Comparison of ENCODE assay signal across 10 cellular contexts in the genomic region with DNA sequence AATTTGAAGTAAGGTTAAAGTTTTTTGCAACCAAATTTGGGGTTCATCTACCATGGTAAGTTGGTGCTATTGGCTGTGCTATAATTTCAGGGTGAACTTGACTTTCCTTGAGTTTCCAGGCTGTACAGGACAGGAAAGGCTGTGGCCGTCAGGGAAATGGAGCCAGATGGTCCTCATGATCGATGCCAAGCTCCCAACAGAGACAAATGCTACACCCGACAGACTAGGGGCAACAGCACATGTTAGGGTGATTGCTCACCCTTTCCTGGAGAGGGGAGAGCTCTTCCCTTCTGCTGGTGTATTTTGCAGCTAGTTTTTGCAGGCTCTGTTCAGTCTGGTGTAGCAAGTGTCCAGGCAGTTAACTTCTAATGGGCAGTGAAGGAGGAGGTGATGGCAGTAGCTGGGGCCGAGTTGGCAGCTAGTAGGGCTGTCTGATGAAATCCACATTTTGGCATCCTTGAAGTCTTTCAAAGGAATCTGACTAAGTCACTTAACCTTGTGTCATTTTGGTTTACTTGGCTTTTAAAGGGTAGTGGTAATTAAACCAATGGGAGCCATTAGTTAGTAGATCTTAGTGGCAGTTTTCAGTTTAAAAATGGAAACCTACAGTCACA. TPM values are rescaled to one million over a fixed set of nuclear protein-coding genes. Genes with fewer than 3 reads are reported as not detected.
DNase-seq lines count a peak whose midpoint lies in the region; FAIRE-seq and TF ChIP-seq lines count a peak whose summit lies in the region.
"Had no signal": no experiment of that assay in that cellular context is flagged by ENCODE, and none has a peak within 500 bp of the region (broad histone marks: within the 10 kb centered on the region; RNA-seq: fewer than 3 reads in every experiment).

No MANE protein-coding gene starts in this region.

- no peaks in the 10 kb centered on the region for H3K23me2 ChIP-seq in H1 (ENCODE audit: low read depth, low read length)

- H3K27me3 ChIP-seq in H1 (replicated peaks in 1 of 4; ENCODE audit: control insufficient read depth in 3 of 4, extremely low read depth in 1 of 4, insufficient read depth in 3 of 4, low read length in 3 of 4) (no peaks in the 10 kb centered on the region), uterus (no peaks in the 10 kb centered on the region)
- H3K27me3 ChIP-seq: Peyer's patch had no signal

- intact Hi-C loops in uterus (cut with DNase I; ENCODE audit: low total_unique reads), result no loop called here

- POLR2A ChIA-PET in H1 (lab: Charles Lee; ENCODE audit: partially characterized antibody), result interaction anchor here (1.9 kb wide), 1 partner anchor 8 kb away, joined by 5 read pairs; no protein-coding TSS in a partner anchor

- CTCF ChIA-PET in H1 (lab: Charles Lee; ENCODE audit: partially characterized antibody), result interaction anchor here (0.8 to 4.3 kb wide), 6 partner anchors 9 to 57 kb away, joined by 3 to 30 read pairs (median 4); no protein-coding TSS in a partner anchor

- H2AK5ac ChIP-seq in H1 (ENCODE audit: low read depth, low read length), result no peak overlapping the region

- WGBS in H1 (ENCODE audit: extremely low coverage in 1 of 2, insufficient coverage in 1 of 2, insufficient read length in 1 of 2, insufficient replicate concordance in 2 of 2, low coverage in 1 of 2, low lambda C conversion rate in 2 of 2, missing lambda C conversion rate in 1 of 2), 2 experiments, result 85% methylated on average over 4 of the region's 4 CpGs; no CpG with 5 or more reads in 1 of the 2 experiments

- no peak overlapping the region for H2BK120ac ChIP-seq in H1 (replicated peaks; ENCODE audit: low read depth, low read length)

- no peak overlapping the region for H3K23ac ChIP-seq in H1 (ENCODE audit: insufficient read length)

- H3K27me3 Mint-ChIP-seq in progenitor cell of endocrine pancreas, result no peaks in the 10 kb centered on the region

- H3K4me3 ChIP-seq in H1 (ENCODE audit: extremely low read depth in 1 of 4, insufficient read depth in 2 of 4, low read depth in 3 of 4, low read length in 4 of 4), result no peak overlapping the region
- no peak overlapping the region for H3K4me3 ChIP-seq in uterus
- H3K4me3 ChIP-seq: Peyer's patch had no signal

- no peaks in the 10 kb centered on the region for H3K9me3 ChIP-seq in H1 (ENCODE audit: insufficient read depth in 2 of 2, low read depth in 1 of 2, low read length in 1 of 2)
- no peaks in the 10 kb centered on the region for H3K9me3 ChIP-seq in uterus
- H3K9me3 ChIP-seq: Peyer's patch had no signal

- H2BK15ac ChIP-seq in H1 (ENCODE audit: low read length), result no peak overlapping the region

- H3K4me1 Mint-ChIP-seq in progenitor cell of endocrine pancreas (ENCODE audit: low read depth), result peaks cover 36% of the 10 kb centered on the region
- H3K4me1 Mint-ChIP-seq: stimulated activated effector memory CD8-positive, alpha-beta T cell treated with anti-CD3 and anti-CD28 coated beads, Interleukin-12 subunit alpha, Interleukin-12 subunit beta, amount 100 ng/mL, for 72 hours had no signal

- H2AFZ ChIP-seq in H1 (ENCODE audit: low read length), result no peak overlapping the region

- TF ChIP-seq POLR2A in H1 (IDR thresholded peaks at IDR 0.05; ENCODE audit: control extremely low read depth in 1 of 2, low read depth in 2 of 2, low read length in 2 of 2) (no peak), uterus (IDR thresholded peaks at IDR 0.05) (no peak)

- no peak overlapping the region for H4K91ac ChIP-seq in H1 (replicated peaks; ENCODE audit: insufficient read length, low read length)

- H2BK12ac ChIP-seq in H1 (ENCODE audit: low read depth, low read length), result peak overlapping the region; percentile 5; the same call in 1 of the 2 replicates

- no peak overlapping the region for H3K56ac ChIP-seq in H1 (replicated peaks; ENCODE audit: insufficient read length, low read depth, low read length)

- H4K8ac ChIP-seq in H1 (ENCODE audit: extremely low read depth, insufficient read depth, low read length), result no peak overlapping the region

- H2BK20ac ChIP-seq in H1 (ENCODE audit: low read length), result no peak overlapping the region

- TF ChIP-seq RAD21 in H1 (IDR thresholded peaks at IDR 0.05 in 1 of 2, conservative IDR thresholded peaks at IDR 0.05 in 1 of 2; ENCODE audit: low read depth in 2 of 2, low read length in 2 of 2), result no peak

- H3K4me2 ChIP-seq in H1 (ENCODE audit: insufficient read depth in 1 of 2, low read depth in 2 of 2, low read length in 2 of 2), result no peak overlapping the region

- H3K27ac ChIP-seq in H1 (ENCODE audit: low read depth, low read length), result no peak overlapping the region
- H3K27ac ChIP-seq in uterus, result peak overlapping the region; percentile 73 to 96
- H3K27ac ChIP-seq: Peyer's patch had no signal

- H3K9me3 Mint-ChIP-seq in progenitor cell of endocrine pancreas (ENCODE audit: low read depth), result no peaks in the 10 kb centered on the region
- H3K9me3 Mint-ChIP-seq: stimulated activated effector memory CD8-positive, alpha-beta T cell treated with anti-CD3 and anti-CD28 coated beads, Interleukin-12 subunit alpha, Interleukin-12 subunit beta, amount 100 ng/mL, for 72 hours had no signal

- H3K4me1 ChIP-seq in H1 (replicated peaks in 1 of 4; ENCODE audit: control insufficient read depth in 3 of 4, insufficient read depth in 4 of 4, low read length in 3 of 4), result peaks cover 2 to 11% (median 8%) of the 10 kb centered on the region in 4 experiments; a peak in 4 of 7 replicates
- peaks cover 0 to 11% of the 10 kb centered on the region in 2 donors for H3K4me1 ChIP-seq in uterus

- peaks cover 5% of the 10 kb centered on the region; the same call in 1 of the 2 replicates for H3K79me1 ChIP-seq in H1 (ENCODE audit: low read depth, low read length)

- no peak overlapping the region for H3K27ac Mint-ChIP-seq in progenitor cell of endocrine pancreas
- H3K27ac Mint-ChIP-seq: stimulated activated effector memory CD8-positive, alpha-beta T cell treated with anti-CD3 and anti-CD28 coated beads, Interleukin-12 subunit alpha, Interleukin-12 subunit beta, amount 100 ng/mL, for 72 hours had no signal

- TF ChIP-seq CTCF in H1 (IDR thresholded peaks at IDR 0.05; ENCODE audit: control extremely low read depth in 1 of 3, insufficient read depth in 1 of 3, low read depth in 1 of 3, low read length in 3 of 3) (no peak), uterus (IDR thresholded peaks at IDR 0.05) (no peak), progenitor cell of endocrine pancreas (IDR thresholded peaks at IDR 0.05; ENCODE audit: unreplicated experiment) (no peak)

- no peak overlapping the region for H2BK5ac ChIP-seq in H1 (ENCODE audit: low read depth, low read length)

- no peak overlapping the region for H3K9ac ChIP-seq in H1 (replicated peaks in 1 of 4; ENCODE audit: extremely low read depth in 1 of 4, low read depth in 3 of 4, low read length in 3 of 4)

- H4K5ac ChIP-seq in H1 (ENCODE audit: insufficient read length, low read depth, low read length), result no peak overlapping the region

- TF ChIP-seq EP300 in H1 (IDR thresholded peaks at IDR 0.05; ENCODE audit: borderline replicate concordance in 1 of 2, low read depth in 2 of 2, low read length in 2 of 2), result no peak

- no peaks in the 10 kb centered on the region for H3K36me3 Mint-ChIP-seq in progenitor cell of endocrine pancreas (ENCODE audit: insufficient read depth)
- H3K36me3 Mint-ChIP-seq: stimulated activated effector memory CD8-positive, alpha-beta T cell treated with anti-CD3 and anti-CD28 coated beads, Interleukin-12 subunit alpha, Interleukin-12 subunit beta, amount 100 ng/mL, for 72 hours had no signal

- no peaks in the 10 kb centered on the region for H3K36me3 ChIP-seq in H1 (ENCODE audit: control insufficient read depth in 2 of 4, insufficient read depth in 4 of 4, low read length in 3 of 4)
- H3K36me3 ChIP-seq in uterus, result no peaks in the 10 kb centered on the region
- H3K36me3 ChIP-seq: Peyer's patch had no signal

- H3K4ac ChIP-seq in H1 (replicated peaks; ENCODE audit: insufficient read length, low read depth, low read length), result no peak overlapping the region

- no peak overlapping the region for H3K18ac ChIP-seq in H1 (ENCODE audit: extremely low read depth, low read length)

- FAIRE-seq in H1 (lab: Jason Lieb, UNC), result no peak
- FAIRE-seq in RCC 7860 (lab: Jason Lieb, UNC), result no peak

- peaks cover 0 to 19% of the 10 kb centered on the region in 2 experiments; a peak in 2 of 4 replicates for H3K79me2 ChIP-seq in H1 (ENCODE audit: control insufficient read depth in 1 of 2, insufficient read depth in 2 of 2, low read length in 2 of 2)

- no peak overlapping the region for H3K4me3 Mint-ChIP-seq in progenitor cell of endocrine pancreas (ENCODE audit: low read depth)
- H3K4me3 Mint-ChIP-seq: stimulated activated effector memory CD8-positive, alpha-beta T cell treated with anti-CD3 and anti-CD28 coated beads, Interleukin-12 subunit alpha, Interleukin-12 subunit beta, amount 100 ng/mL, for 72 hours had no signal

- DNase-seq in NAMALWA (ENCODE audit: low spot score) (peak; percentile 44), H1 (ENCODE audit: low read depth in 1 of 2, low spot score in 2 of 2) (no peak), lung microvascular endothelial cell (ENCODE audit: low read depth in 2 of 2) (peak; percentile 39 to 84), uterus (no peak), RCC 7860 (ENCODE audit: low spot score) (no peak), progenitor cell of endocrine pancreas (ENCODE audit: low spot score, unreplicated experiment) (no peak), NCI-H524 treated with DMSO at 0.1 percent for 48 hours (lab: John Stamatoyannopoulos, UW) (no peak)
- DNase-seq: amniotic stem cell, Peyer's patch had no signal

- peaks cover 0 to 2% of the 10 kb centered on the region in 2 experiments for H4K20me1 ChIP-seq in H1 (replicated peaks in 1 of 2; ENCODE audit: control insufficient read depth in 1 of 2, insufficient read depth in 2 of 2, low read length in 2 of 2)

- no peak overlapping the region for H3K14ac ChIP-seq in H1 (ENCODE audit: insufficient read length)

TF ChIP-seq in H1, 55 proteins besides CTCF, POLR2A, EP300 and RAD21 (continues in another document):
- TF ChIP-seq HDAC6 (IDR thresholded peaks at IDR 0.05; ENCODE audit: low read depth, low read length), result no peak
- TF ChIP-seq SP4 (IDR thresholded peaks at IDR 0.05; ENCODE audit: low read length), result no peak

RNA-seq across cellular contexts. Expression of a gene that starts 47.8 kb away (rescaled TPM):
- 19.1 and 21.3 TPM in 2 replicates for total RNA-seq in H1 (2021; fragmentation: NEBNext Ultra II Directional; extraction: Animal tissue kit (Norgen Biotek cat#: 25700))
- 4.9 and 6.8 TPM in 2 replicates for polyA plus RNA-seq in H1 (2011; rRNA removed)
- polyA plus RNA-seq in H1 (2011; cell fraction: cytosol; rRNA removed), result 5.8 TPM
- polyA plus RNA-seq in H1 (2011; cell fraction: nucleus; rRNA removed), result 8.2 TPM
- 5.6 to 11.7 TPM (median 7.9 TPM) in 4 replicates for polyA plus RNA-seq in H1 (2012, experiment 1 of 2)
- 0.89 TPM for polyA plus RNA-seq in H1 (2012, experiment 2 of 2)
- polyA plus RNA-seq in H1 (2013, experiment 1 of 2), result 10.7 TPM
- 12.0 TPM for polyA plus RNA-seq in H1 (2013, experiment 2 of 2)
- 24.5 and 30.2 TPM in 2 replicates for polyA minus RNA-seq in H1 (2011; rRNA and poly(A)+ RNA removed)
- 7.3 TPM for polyA minus RNA-seq in H1 (2011; cell fraction: cytosol; rRNA and poly(A)+ RNA removed)
- polyA minus RNA-seq in H1 (2011; cell fraction: nucleus; rRNA and poly(A)+ RNA removed), result 41.7 TPM
- 10.2 and 24.4 TPM in 2 replicates for total RNA-seq in lung microvascular endothelial cell
- total RNA-seq in uterus, result 10 to 100 TPM; 50.4 to 65.3 (median 63.7) TPM
- 33.5 and 34.3 TPM in 2 replicates for total RNA-seq in progenitor cell of endocrine pancreas

Comparison
In these comparisons a context has a peak if more than half of its experiments do, and no peak if none do; other contexts are left out.
1. DNase-seq: peak in NAMALWA (single experiment) and lung microvascular endothelial cell (2 of 2); none in H1 (0 of 2), uterus (0 of 2), RCC 7860 (single experiment), progenitor cell of endocrine pancreas (single experiment) and NCI-H524 treated with DMSO at 0.1 percent for 48 hours (single experiment).